In the genomic region with DNA sequence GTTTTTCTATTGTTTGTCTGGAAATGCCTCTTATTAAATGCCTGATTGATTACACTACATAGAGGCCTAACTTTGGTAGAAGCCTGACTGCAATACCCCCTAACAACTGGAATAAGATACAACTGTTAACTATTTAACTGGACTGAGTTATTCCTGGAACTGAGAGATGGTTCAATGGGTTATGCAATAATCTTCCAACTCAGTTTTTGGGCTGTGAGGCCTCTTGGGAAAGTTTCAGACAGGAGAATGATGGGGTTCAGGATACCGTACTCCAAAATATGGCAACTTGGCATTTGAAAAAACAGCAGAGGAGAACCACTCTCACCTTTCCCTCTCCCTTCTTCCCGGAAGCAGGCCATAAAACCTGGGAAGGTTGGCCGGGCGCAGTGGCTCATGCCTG, we compare ENCODE assay signal across 27 cellular contexts.
"Had no signal": no experiment of that assay in that cellular context is flagged by ENCODE, and none has a peak within 500 bp of the region (broad histone marks: within the 10 kb centered on the region; RNA-seq: fewer than 3 reads in every experiment).

No MANE protein-coding gene starts in this region.

- DNase-seq: stimulated activated CD4-positive, alpha-beta T cell treated with anti-CD3 and anti-CD28 coated beads, Interleukin-2, amount 100 ng/mL, for 24 hours; stimulated activated CD4-positive, alpha-beta T cell treated with anti-CD3 and anti-CD28 coated beads, Interleukin-2, amount 100 ng/mL, for 48 hours; stimulated activated CD4-positive, alpha-beta T cell treated with anti-CD3 and anti-CD28 coated beads, Interleukin-4, amount 100 ng/mL, for 1 hour; stimulated activated CD4-positive, alpha-beta T cell treated with anti-CD3 and anti-CD28 coated beads, Interleukin-4, amount 100 ng/mL, for 24 hours; stimulated activated CD4-positive, alpha-beta T cell treated with anti-CD3 and anti-CD28 coated beads, Interleukin-4, amount 100 ng/mL, for 4 hours; stimulated activated CD8-positive, alpha-beta memory T cell treated with anti-CD3 and anti-CD28 coated beads, Interleukin-4, amount 100 ng/mL, for 48 hours; stimulated activated naive B cell treated with anti-CD40 and anti-IgM and Interleukin-4, amounts not matched to agents 10 μg/mL and 1 μg/mL and 100 μg/mL, for 72 hours; stimulated activated naive CD4-positive, alpha-beta T cell; stimulated activated naive CD4-positive, alpha-beta T cell treated with Interleukin-2 at 50 U/mL for 16 hours; stimulated activated naive CD8-positive, alpha-beta T cell treated with anti-CD3 and anti-CD28 coated beads, Interleukin-15, amount 100 ng/mL, for 72 hours; stimulated activated naive CD8-positive, alpha-beta T cell treated with anti-CD3 and anti-CD28 coated beads, Interleukin-15, Interleukin-2, amounts not matched to agents 100 U/mL and 50 U/mL, for 24 hours; stomach; substantia nigra; testis; thyroid gland; tibial artery; transverse colon; trophoblast cell; upper lobe of left lung; upper lobe of right lung; uterus had no signal

- H3K27ac ChIP-seq: stomach, testis, thoracic aorta, thyroid gland, tibial artery, tibial nerve, transverse colon, upper lobe of right lung, uterus, vagina had no signal

- H3K36me3 ChIP-seq: stomach, thoracic aorta, thyroid gland, tibial artery, tibial nerve, transverse colon, upper lobe of left lung, upper lobe of right lung, uterus, vagina had no signal

- H3K4me1 ChIP-seq: stomach, thyroid gland, tibial artery, tibial nerve, transverse colon, uterus, vagina had no signal

- H3K4me3 ChIP-seq: stomach, thoracic aorta, thyroid gland, tibial artery, tibial nerve, transverse colon, upper lobe of left lung, upper lobe of right lung, uterus, vagina had no signal

- ATAC-seq: stimulated activated effector memory CD8-positive, alpha-beta T cell treated with anti-CD3 and anti-CD28 coated beads, Interleukin-12 subunit alpha, Interleukin-12 subunit beta, amount 100 ng/mL, for 72 hours; stimulated activated memory B cell treated with anti-CD40 and anti-IgM and Interleukin-4, amounts not matched to agents 10 μg/mL and 1 μg/mL and 100 μg/mL, for 72 hours; stimulated activated naive B cell treated with anti-CD40 and anti-IgM and Interleukin-4, amounts not matched to agents 10 μg/mL and 1 μg/mL and 100 μg/mL, for 72 hours; stimulated activated naive CD8-positive, alpha-beta T cell treated with anti-CD3 and anti-CD28 coated beads, Interleukin-15, amount 100 ng/mL, for 72 hours; stimulated activated naive CD8-positive, alpha-beta T cell treated with anti-CD3 and anti-CD28 coated beads, Interleukin-15, Interleukin-2, amounts not matched to agents 100 U/mL and 50 U/mL, for 24 hours; upper lobe of right lung had no signal

- H3K27me3 ChIP-seq: testis, thyroid gland, transverse colon, upper lobe of left lung, upper lobe of right lung, uterus, vagina had no signal

- FAIRE-seq: urothelium cell line had no signal

- H3K9me3 ChIP-seq: stomach, testis, thoracic aorta, thyroid gland, tibial artery, tibial nerve, transverse colon, upper lobe of left lung, upper lobe of right lung, uterus, vagina had no signal
